In genomic region chr9:27572918-27573698, GRCh38 we compare ENCODE assay signal across 8 cellular contexts. TPM values are rescaled to one million over a fixed set of nuclear protein-coding genes. Genes with fewer than 3 reads are reported as not detected.
DNase-seq lines count a peak whose midpoint lies in the region; ATAC-seq, FAIRE-seq and TF ChIP-seq lines count a peak whose summit lies in the region.

TSS of gene C9orf72 (minus strand) at chr9:27573481. CDS start at chr9:27567120, 6,361 bp downstream.

- H3K4me1 ChIP-seq in RWPE2 (ENCODE audit: insufficient read depth, poor library complexity, severe bottlenecking), result peaks cover 18% of the 10 kb centered on the region
- peaks cover 11% of the 10 kb centered on the region for H3K4me1 ChIP-seq in psoas muscle

- H3K27me3 ChIP-seq in RWPE2 (ENCODE audit: insufficient read depth, poor library complexity, severe bottlenecking), result no peaks in the 10 kb centered on the region
- H3K27me3 ChIP-seq in psoas muscle (ENCODE audit: insufficient read depth in 3 of 3, low read length in 2 of 3), result no peaks in the 10 kb centered on the region

- peak; percentile 62 for ATAC-seq in GM19328 (IDR thresholded peaks at IDR 0.05; ENCODE audit: unreplicated experiment)
- ATAC-seq in HG03457 (IDR thresholded peaks at IDR 0.05; ENCODE audit: unreplicated experiment), result peak; percentile 43
- peak; percentile 71 for ATAC-seq in RWPE2 (ENCODE audit: low read depth)
- ATAC-seq in Right ventricle myocardium superior (ENCODE audit: poor library complexity), result peak; percentile 96
- ATAC-seq in psoas muscle, result peak; percentile 93 to 95 (median 94)

- peaks cover 5% of the 10 kb centered on the region for H3K36me3 Mint-ChIP-seq in activated naive CD4-positive, alpha-beta T cell treated with anti-CD3 and anti-CD28 coated beads for 36 hours (ENCODE audit: low read depth)

- intact Hi-C loops in activated naive CD4-positive, alpha-beta T cell treated with anti-CD3 and anti-CD28 coated beads for 36 hours (cut with micrococcal nuclease), result loop anchor here (1.0 to 2.0 kb wide), 10 partner anchors 8 to 681 kb away; partner anchors contain the start of genes CAAP1, IFT74, MOB3B and PLAA
- intact Hi-C loops in Right ventricle myocardium superior (cut with DNase I) (no loop called here), psoas muscle (cut with DNase I) (no loop called here)

- H3K27ac ChIP-seq in RWPE2 (ENCODE audit: poor library complexity, severe bottlenecking), result peak within 1 kb of the TSS; percentile 61
- H3K27ac ChIP-seq in psoas muscle, result peak within 1 kb of the TSS; percentile 97

- DNase-seq in COLO829 (ENCODE audit: low spot score) (peak; percentile 53), RWPE2 (ENCODE audit: low spot score) (peak; percentile 74), Right ventricle myocardium superior (peak; percentile 86), psoas muscle (peak; percentile 78 to 89), urothelium cell line (ENCODE audit: low spot score) (peak; percentile 98)
- DNase-seq in activated naive CD4-positive, alpha-beta T cell treated with anti-CD3 and anti-CD28 coated beads for 36 hours, result peak; percentile 87

- H3K4me3 ChIP-seq in RWPE2 (ENCODE audit: severe bottlenecking) (peak within 1 kb of the TSS; percentile 54), psoas muscle (peak within 1 kb of the TSS; percentile 88)

- H3K36me3 ChIP-seq in RWPE2 (ENCODE audit: low read depth) (no peaks in the 10 kb centered on the region), psoas muscle (ENCODE audit: insufficient read depth in 1 of 2, low read depth in 1 of 2) (peaks cover 0 to 2% of the 10 kb centered on the region in 2 donors)

- FAIRE-seq in urothelium cell line (lab: Jason Lieb, UNC), result no peak

- H3K27me3 Mint-ChIP-seq in activated naive CD4-positive, alpha-beta T cell treated with anti-CD3 and anti-CD28 coated beads for 36 hours (ENCODE audit: low read depth), result no peaks in the 10 kb centered on the region

- WGBS in psoas muscle, 3 donors, result 0 to 1% (median 1%) methylated on average over 42 to 72 of the region's 73 CpGs

- peaks cover 39% of the 10 kb centered on the region for H3K4me1 Mint-ChIP-seq in activated naive CD4-positive, alpha-beta T cell treated with anti-CD3 and anti-CD28 coated beads for 36 hours (ENCODE audit: low read depth)

- peak within 1 kb of the TSS; percentile 83 for H3K4me3 Mint-ChIP-seq in activated naive CD4-positive, alpha-beta T cell treated with anti-CD3 and anti-CD28 coated beads for 36 hours

- CTCF ChIA-PET in activated naive CD4-positive, alpha-beta T cell treated with anti-CD3 and anti-CD28 coated beads for 36 hours (lab: Charles Lee), result no interaction called here

- no peak for TF ChIP-seq CTCF in RWPE2 (IDR thresholded peaks at IDR 0.05; ENCODE audit: poor library complexity, severe bottlenecking)
- TF ChIP-seq CTCF in psoas muscle (IDR thresholded peaks at IDR 0.05), result no peak

- peaks cover 2% of the 10 kb centered on the region for H3K9me3 Mint-ChIP-seq in activated naive CD4-positive, alpha-beta T cell treated with anti-CD3 and anti-CD28 coated beads for 36 hours

- peak within 1 kb of the TSS; percentile 100 for H3K27ac Mint-ChIP-seq in activated naive CD4-positive, alpha-beta T cell treated with anti-CD3 and anti-CD28 coated beads for 36 hours

- H3K9me3 ChIP-seq in RWPE2 (ENCODE audit: severe bottlenecking) (no peaks in the 10 kb centered on the region), psoas muscle (peaks cover 2% of the 10 kb centered on the region)

RNA-seq across cellular contexts. Expression of gene C9orf72, which starts in this region (rescaled TPM):
- 10 to 100 TPM; 23.3 to 27.5 TPM for total RNA-seq in activated naive CD4-positive, alpha-beta T cell treated with anti-CD3 and anti-CD28 coated beads for 36 hours
- total RNA-seq in Right ventricle myocardium superior (20.2 TPM), psoas muscle (10 to 100 TPM; 12.9 to 26.8 (median 19.6) TPM)
- 10 to 100 TPM; 10.5 to 21.3 (median 13.1) TPM for polyA plus RNA-seq in psoas muscle

Comparison
In these comparisons a context has a peak if more than half of its experiments do, and no peak if none do; other contexts are left out.
1. Peak in every context shown above with its lines: DNase-seq, ATAC-seq, H3K4me3 ChIP-seq and H3K27ac ChIP-seq.
2. ATAC-seq: peak in every context shown above with its lines; median percentile 96 in Right ventricle myocardium superior; 94 in psoas muscle; 71 in RWPE2; 62 in GM19328; 43 in HG03457.